In genomic region chr1:68003626-68004025, GRCh38 we compare ENCODE assay signal across 2 cellular contexts. TPM values are rescaled to one million over a fixed set of nuclear protein-coding genes. Genes with fewer than 3 reads are reported as not detected.
"Had no signal": no experiment of that assay in that cellular context is flagged by ENCODE, and none has a peak within 500 bp of the region (broad histone marks: within the 10 kb centered on the region; RNA-seq: fewer than 3 reads in every experiment).

No MANE protein-coding gene starts in this region.

RNA-seq across cellular contexts. Expression of gene DIRAS3, which starts 46.8 kb away (rescaled TPM):
- total RNA-seq: natural killer cell; natural killer cell treated with Interleukin-12 subunit alpha and Interleukin-12 subunit beta and Interleukin-15 and Interleukin-18, amount 100 ng/mL, for 72 hours had no signal
